ENCODE assay signal across 18 cellular contexts in genomic region chr7:138546064-138546619, GRCh38.
"Had no signal": no experiment of that assay in that cellular context is flagged by ENCODE, and none has a peak within 500 bp of the region (broad histone marks: within the 10 kb centered on the region; RNA-seq: fewer than 3 reads in every experiment).

No MANE protein-coding gene starts in this region.

- H3K27me3 Mint-ChIP-seq: central memory CD8-positive, alpha-beta T cell; naive thymus-derived CD4-positive, alpha-beta T cell; stimulated activated naive B cell treated with anti-CD40 and anti-IgM and Interleukin-4, amounts not matched to agents 10 μg/mL and 1 μg/mL and 100 μg/mL, for 72 hours; stimulated activated naive CD8-positive, alpha-beta T cell treated with anti-CD3 and anti-CD28 coated beads, Interleukin-15, amount 100 ng/mL, for 72 hours had no signal

- H3K4me3 Mint-ChIP-seq: central memory CD8-positive, alpha-beta T cell; naive thymus-derived CD4-positive, alpha-beta T cell; nephron progenitor cell; stimulated activated naive B cell treated with anti-CD40 and anti-IgM and Interleukin-4, amounts not matched to agents 10 μg/mL and 1 μg/mL and 100 μg/mL, for 72 hours; stimulated activated naive CD8-positive, alpha-beta T cell treated with anti-CD3 and anti-CD28 coated beads, Interleukin-15, amount 100 ng/mL, for 72 hours had no signal

- DNase-seq: gastrocnemius medialis; glutamatergic neuron; left ventricle myocardium inferior; mammary epithelial cell; naive thymus-derived CD4-positive, alpha-beta T cell; nephron progenitor cell; retina; sigmoid colon; stimulated activated CD4-positive, alpha-beta T cell treated with anti-CD3 and anti-CD28 coated beads, Interleukin-2, amount 100 ng/mL, for 24 hours; stimulated activated CD4-positive, alpha-beta T cell treated with anti-CD3 and anti-CD28 coated beads, Interleukin-4, amount 100 ng/mL, for 4 hours; stimulated activated naive B cell treated with anti-CD40 and anti-IgM and Interleukin-4, amounts not matched to agents 10 μg/mL and 1 μg/mL and 100 μg/mL, for 72 hours; stimulated activated naive CD8-positive, alpha-beta T cell treated with anti-CD3 and anti-CD28 coated beads, Interleukin-15, amount 100 ng/mL, for 72 hours; transverse colon had no signal

- H3K27ac ChIP-seq: gastrocnemius medialis, left ventricle myocardium inferior, parathyroid adenoma, prostate gland, sigmoid colon, skin epidermis, thoracic aorta, transverse colon had no signal

- H3K9me3 Mint-ChIP-seq: stimulated activated naive CD8-positive, alpha-beta T cell treated with anti-CD3 and anti-CD28 coated beads, Interleukin-15, amount 100 ng/mL, for 72 hours had no signal

- H3K27ac Mint-ChIP-seq: naive thymus-derived CD4-positive, alpha-beta T cell; nephron progenitor cell; stimulated activated naive B cell treated with anti-CD40 and anti-IgM and Interleukin-4, amounts not matched to agents 10 μg/mL and 1 μg/mL and 100 μg/mL, for 72 hours; stimulated activated naive CD8-positive, alpha-beta T cell treated with anti-CD3 and anti-CD28 coated beads, Interleukin-15, amount 100 ng/mL, for 72 hours had no signal

- ATAC-seq: gastrocnemius medialis; naive thymus-derived CD4-positive, alpha-beta T cell; stimulated activated naive B cell treated with anti-CD40 and anti-IgM and Interleukin-4, amounts not matched to agents 10 μg/mL and 1 μg/mL and 100 μg/mL, for 72 hours; stimulated activated naive CD8-positive, alpha-beta T cell treated with anti-CD3 and anti-CD28 coated beads, Interleukin-15, amount 100 ng/mL, for 72 hours had no signal

- H3K4me1 Mint-ChIP-seq: nephron progenitor cell had no signal
